14 cellular contexts compared by ENCODE assay signal in the genomic region with DNA sequence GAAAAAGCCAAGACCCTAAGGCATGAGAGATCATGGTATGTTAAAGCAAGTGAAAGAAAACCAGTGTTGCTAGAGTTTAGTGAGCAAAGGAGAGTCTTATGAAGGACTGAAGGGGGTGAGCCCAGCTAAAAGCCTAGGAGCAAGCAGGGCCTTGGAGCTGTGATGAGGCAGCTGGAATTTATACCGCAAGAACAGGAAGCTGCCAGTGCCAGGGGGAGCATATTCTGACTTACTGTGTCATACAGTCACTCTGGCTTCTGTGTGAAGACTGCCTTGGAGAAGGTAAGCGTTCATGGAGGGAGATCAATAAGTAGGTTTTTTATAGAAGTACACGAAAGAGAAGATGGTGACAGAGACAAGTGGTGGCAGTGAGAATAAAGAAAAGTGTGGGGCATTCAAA.
DNase-seq lines count a peak whose midpoint lies in the region; ATAC-seq, FAIRE-seq and TF ChIP-seq lines count a peak whose summit lies in the region.
"Had no signal": no experiment of that assay in that cellular context is flagged by ENCODE, and none has a peak within 500 bp of the region (broad histone marks: within the 10 kb centered on the region; RNA-seq: fewer than 3 reads in every experiment).

No MANE protein-coding gene starts in this region.

- peak; percentile 79 for DNase-seq in AG10803 (ENCODE audit: low read depth)
- peak; percentile 36 for DNase-seq in HTR-8/SVneo (ENCODE audit: insufficient read length, low spot score)
- DNase-seq in cardiac fibroblast (ENCODE audit: low read depth in 2 of 2) = peak; percentile 77 to 90
- DNase-seq in kidney tubule cell (ENCODE audit: low spot score) = peak; percentile 58
- no peak for DNase-seq in activated CD4-positive, alpha-beta T cell treated with anti-CD3 and anti-CD28 coated beads, Interleukin-2, amount 10 ng/mL, durations not matched to agents 7 days and 5 days
- DNase-seq in NOMO-1 (lab: John Stamatoyannopoulos, UW; ENCODE audit: unreplicated experiment in 2 of 2) = no peak
- no peak for DNase-seq in NCI-H345 treated with DMSO at 0.1 percent for 48 hours (lab: John Stamatoyannopoulos, UW; ENCODE audit: unreplicated experiment)
- DNase-seq: natural killer cell; NCI-H2107; stimulated activated CD4-positive, alpha-beta T cell treated with anti-CD3 and anti-CD28 coated beads, Interleukin-12 subunit alpha, Interleukin-12 subunit beta, amount 100 ng/mL, for 4 hours; uterus had no signal

- CTCF ChIA-PET in activated CD4-positive, alpha-beta T cell treated with anti-CD3 and anti-CD28 coated beads, Interleukin-2, amount 10 ng/mL, durations not matched to agents 7 days and 5 days (lab: Charles Lee) = no interaction called here

- H3K27me3 Mint-ChIP-seq in activated CD4-positive, alpha-beta T cell treated with anti-CD3 and anti-CD28 coated beads, Interleukin-2, amount 10 ng/mL, durations not matched to agents 7 days and 5 days = no peaks in the 10 kb centered on the region

- peak; percentile 20 for FAIRE-seq in HTR-8/SVneo (lab: Jason Lieb, UNC)
- FAIRE-seq: TTC549 had no signal

- H3K4me3 Mint-ChIP-seq in activated CD4-positive, alpha-beta T cell treated with anti-CD3 and anti-CD28 coated beads, Interleukin-2, amount 10 ng/mL, durations not matched to agents 7 days and 5 days = no peak overlapping the region
- H3K4me3 Mint-ChIP-seq: natural killer cell had no signal

- TF ChIP-seq CTCF in AG10803 (conservative IDR thresholded peaks at IDR 0.05; ENCODE audit: low read length) (no peak), cardiac fibroblast (IDR thresholded peaks at IDR 0.05; ENCODE audit: low read depth, low read length) (no peak)

- POLR2A ChIA-PET in activated CD4-positive, alpha-beta T cell treated with anti-CD3 and anti-CD28 coated beads, Interleukin-2, amount 10 ng/mL, durations not matched to agents 7 days and 5 days (lab: Charles Lee) = no interaction called here

- ATAC-seq in HG02623 (IDR thresholded peaks at IDR 0.05; ENCODE audit: unreplicated experiment) = no peak
- ATAC-seq: natural killer cell had no signal

- H3K4me3 ChIP-seq in AG10803 (ENCODE audit: low read length) (no peak overlapping the region), cardiac fibroblast (replicated peaks in 1 of 2; ENCODE audit: low read depth in 2 of 2, low read length in 2 of 2) (no peak overlapping the region)
- H3K4me3 ChIP-seq: BLaER1 treated with 17β-estradiol and CSF1 and Interleukin-3, amounts not matched to agents 10 nM and 100 nM; uterus had no signal

- H3K9me3 Mint-ChIP-seq in activated CD4-positive, alpha-beta T cell treated with anti-CD3 and anti-CD28 coated beads, Interleukin-2, amount 10 ng/mL, durations not matched to agents 7 days and 5 days = no peaks in the 10 kb centered on the region

- no peaks in the 10 kb centered on the region for H3K36me3 Mint-ChIP-seq in activated CD4-positive, alpha-beta T cell treated with anti-CD3 and anti-CD28 coated beads, Interleukin-2, amount 10 ng/mL, durations not matched to agents 7 days and 5 days (ENCODE audit: low read depth)
- H3K36me3 Mint-ChIP-seq: natural killer cell had no signal

- H3K27ac Mint-ChIP-seq in activated CD4-positive, alpha-beta T cell treated with anti-CD3 and anti-CD28 coated beads, Interleukin-2, amount 10 ng/mL, durations not matched to agents 7 days and 5 days = no peak overlapping the region
- H3K27ac Mint-ChIP-seq: natural killer cell had no signal

- peaks cover 2% of the 10 kb centered on the region for H3K4me1 Mint-ChIP-seq in activated CD4-positive, alpha-beta T cell treated with anti-CD3 and anti-CD28 coated beads, Interleukin-2, amount 10 ng/mL, durations not matched to agents 7 days and 5 days

Comparison
In these comparisons a context has a peak if more than half of its experiments do, and no peak if none do; other contexts are left out.
1. DNase-seq: peak in AG10803 (single experiment), HTR-8/SVneo (single experiment), cardiac fibroblast (2 of 2) and kidney tubule cell (single experiment); none in activated CD4-positive, alpha-beta T cell treated with anti-CD3 and anti-CD28 coated beads, Interleukin-2, amount 10 ng/mL, durations not matched to agents 7 days and 5 days (single experiment), NOMO-1 (0 of 2) and NCI-H345 treated with DMSO at 0.1 percent for 48 hours (single experiment).